ENCODE assay signal across 24 cellular contexts in genomic region chr3:15779111-15779510, GRCh38.
"Had no signal": no experiment of that assay in that cellular context is flagged by ENCODE, and none has a peak within 500 bp of the region (broad histone marks: within the 10 kb centered on the region; RNA-seq: fewer than 3 reads in every experiment).

No MANE protein-coding gene starts in this region.

- H3K27ac ChIP-seq: ascending aorta, body of pancreas, cardiac muscle cell had no signal

- DNase-seq: activated CD4-positive, alpha-beta memory T cell treated with anti-CD3 and anti-CD28 coated beads for 36 hours; activated CD4-positive, alpha-beta T cell treated with anti-CD3 and anti-CD28 coated beads, Interleukin-2, amount 10 ng/mL, durations not matched to agents 24 days and 14 days; activated CD4-positive, CD25-positive, alpha-beta regulatory T cell treated with anti-CD3 and anti-CD28 coated beads, Interleukin-2, amount 50 U/mL, for 72 hours; activated CD8-positive, alpha-beta memory T cell treated with anti-CD3 and anti-CD28 coated beads for 24 hours; activated naive CD8-positive, alpha-beta T cell treated with anti-CD3 and anti-CD28 coated beads, Interleukin-2, amount 50 U/mL, for 24 hours; activated T-cell treated with anti-CD3 and anti-CD28 coated beads, Interleukin-2, amount 50 U/mL, for 4 hours; amniotic stem cell; body of pancreas; KG1; NCI-H1092 treated with DMSO at 0.1 percent for 48 hours; NCI-H1417 treated with DMSO at 0.1 percent for 48 hours; NCI-H1694; NCI-H2029; NCI-H2107; NCI-H345; NCI-H510A treated with DMSO at 0.1 percent for 48 hours; NCI-H69; SHP77 treated with DMSO at 0.1 percent for 48 hours had no signal

- H3K27ac Mint-ChIP-seq: activated CD4-positive, alpha-beta memory T cell treated with anti-CD3 and anti-CD28 coated beads for 36 hours; activated CD4-positive, alpha-beta T cell treated with anti-CD3 and anti-CD28 coated beads, Interleukin-2, amount 10 ng/mL, durations not matched to agents 24 days and 14 days; activated naive CD4-positive, alpha-beta T cell treated with anti-CD3 and anti-CD28 coated beads, Interleukin-2, amount 50 U/mL, for 72 hours; activated naive CD8-positive, alpha-beta T cell treated with anti-CD3 and anti-CD28 coated beads, Interleukin-2, amount 50 U/mL, for 24 hours; IgD-negative memory B cell; T-helper 1 cell treated with Interleukin-12 subunit alpha and Interleukin-12 subunit beta and Interleukin-4 antibody, amounts not matched to agents 30 μg/mL and 1 μg/mL, for 36 hours; WTC11 had no signal

- H3K27me3 Mint-ChIP-seq: activated CD4-positive, alpha-beta memory T cell treated with anti-CD3 and anti-CD28 coated beads for 36 hours; activated CD4-positive, alpha-beta T cell treated with anti-CD3 and anti-CD28 coated beads, Interleukin-2, amount 10 ng/mL, durations not matched to agents 24 days and 14 days; activated naive CD8-positive, alpha-beta T cell treated with anti-CD3 and anti-CD28 coated beads, Interleukin-2, amount 50 U/mL, for 24 hours; IgD-negative memory B cell had no signal

- H3K4me3 Mint-ChIP-seq: activated CD4-positive, alpha-beta memory T cell treated with anti-CD3 and anti-CD28 coated beads for 36 hours; activated CD4-positive, alpha-beta T cell treated with anti-CD3 and anti-CD28 coated beads, Interleukin-2, amount 10 ng/mL, durations not matched to agents 24 days and 14 days; activated naive CD8-positive, alpha-beta T cell treated with anti-CD3 and anti-CD28 coated beads, Interleukin-2, amount 50 U/mL, for 24 hours; activated T-cell treated with anti-CD3 and anti-CD28 coated beads, Interleukin-2, amount 50 U/mL, for 4 hours; IgD-negative memory B cell; T-helper 1 cell treated with Interleukin-12 subunit alpha and Interleukin-12 subunit beta and Interleukin-4 antibody, amounts not matched to agents 30 μg/mL and 1 μg/mL, for 36 hours; WTC11 had no signal

- H3K36me3 ChIP-seq: ascending aorta, cardiac muscle cell had no signal

- H3K9me3 Mint-ChIP-seq: activated CD4-positive, alpha-beta memory T cell treated with anti-CD3 and anti-CD28 coated beads for 36 hours; activated naive CD4-positive, alpha-beta T cell treated with anti-CD3 and anti-CD28 coated beads, Interleukin-2, amount 50 U/mL, for 72 hours; activated T-cell treated with anti-CD3 and anti-CD28 coated beads, Interleukin-2, amount 50 U/mL, for 4 hours; IgD-negative memory B cell; T-helper 1 cell treated with Interleukin-12 subunit alpha and Interleukin-12 subunit beta and Interleukin-4 antibody, amounts not matched to agents 30 μg/mL and 1 μg/mL, for 36 hours; WTC11 had no signal

- H3K36me3 Mint-ChIP-seq: IgD-negative memory B cell, WTC11 had no signal

- H3K4me3 ChIP-seq: ascending aorta, body of pancreas, cardiac muscle cell had no signal

- H3K9me3 ChIP-seq: ascending aorta, body of pancreas had no signal

- ATAC-seq: activated naive CD4-positive, alpha-beta T cell treated with anti-CD3 and anti-CD28 coated beads, Interleukin-2, amount 50 U/mL, for 72 hours; activated naive CD8-positive, alpha-beta T cell treated with anti-CD3 and anti-CD28 coated beads, Interleukin-2, amount 50 U/mL, for 24 hours; activated T-cell treated with anti-CD3 and anti-CD28 coated beads, Interleukin-2, amount 50 U/mL, for 4 hours; body of pancreas had no signal

- H3K27me3 ChIP-seq: ascending aorta, body of pancreas, cardiac muscle cell had no signal
